Comparison of ENCODE assay signal across 21 cellular contexts in the genomic region with DNA sequence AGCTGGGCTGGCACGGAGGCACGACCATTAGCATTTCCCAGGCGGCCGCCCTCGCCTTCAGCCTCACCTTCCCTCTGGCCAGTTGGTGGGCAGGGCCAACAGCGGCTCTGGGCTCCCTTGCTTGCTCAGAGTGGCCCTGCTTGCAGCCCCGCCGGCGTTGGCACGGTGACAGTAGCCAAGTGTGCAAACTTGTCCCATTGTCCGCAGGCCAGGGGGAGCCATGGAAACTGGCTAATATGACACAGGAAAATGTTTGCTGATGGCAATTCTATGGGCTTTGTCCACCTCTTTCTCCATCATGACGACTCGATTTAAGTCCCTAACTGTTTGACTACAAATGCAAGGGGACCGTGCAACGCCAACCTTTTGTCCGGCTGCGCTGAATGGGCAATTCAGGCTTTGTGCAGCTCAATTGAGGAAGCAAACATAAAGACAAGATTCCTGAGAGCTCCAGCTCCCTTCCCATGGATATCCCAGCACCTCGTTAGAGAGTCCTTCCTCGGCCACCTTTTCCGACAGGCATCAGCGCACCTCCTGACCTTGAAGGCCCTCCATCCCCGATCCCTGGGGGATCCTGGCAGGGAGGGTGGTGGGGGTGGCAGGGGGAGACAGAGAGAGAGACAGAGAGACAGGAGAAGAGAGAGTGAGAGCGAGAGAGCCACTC. TPM values are rescaled to one million over a fixed set of nuclear protein-coding genes. Genes with fewer than 3 reads are reported as not detected.
DNase-seq lines count a peak whose midpoint lies in the region; ATAC-seq and TF ChIP-seq lines count a peak whose summit lies in the region.
"Had no signal": no experiment of that assay in that cellular context is flagged by ENCODE, and none has a peak within 500 bp of the region (broad histone marks: within the 10 kb centered on the region; RNA-seq: fewer than 3 reads in every experiment).

No MANE protein-coding gene starts in this region.

- no peaks in the 10 kb centered on the region for H3K36me3 ChIP-seq in PC-3 (ENCODE audit: low read depth, low read length)
- H3K36me3 ChIP-seq: neutrophil, SJCRH30, suprapubic skin had no signal

- H3K4me3 ChIP-seq in PC-3 (ENCODE audit: low read length), result no peak overlapping the region
- H3K4me3 ChIP-seq: coronary artery, SJCRH30, suprapubic skin had no signal

- H3K27me3 ChIP-seq in PC-3 (ENCODE audit: low read length), result peaks cover 11% of the 10 kb centered on the region
- H3K27me3 ChIP-seq: neutrophil, SJCRH30 had no signal

- H3K9me3 ChIP-seq in PC-3 (ENCODE audit: low read length), result no peaks in the 10 kb centered on the region
- H3K9me3 ChIP-seq: neutrophil, SJCRH30, suprapubic skin had no signal

- no peak for TF ChIP-seq CTCF in PC-3 (conservative IDR thresholded peaks at IDR 0.05; ENCODE audit: low read depth, low read length)

- H3K9ac ChIP-seq in PC-3 (ENCODE audit: low read length), result no peak overlapping the region
- H3K9ac ChIP-seq: KMS-11 had no signal

- no peaks in the 10 kb centered on the region for H3K4me1 ChIP-seq in PC-3 (ENCODE audit: insufficient read depth, low read length)
- H3K4me1 ChIP-seq: SJCRH30, suprapubic skin had no signal

- DNase-seq in NCI-H1092 (lab: John Stamatoyannopoulos, UW) (peak; percentile 73), NCI-H748 (lab: John Stamatoyannopoulos, UW; ENCODE audit: unreplicated experiment) (peak; percentile 99), hippocampal formation (lab: John Stamatoyannopoulos, UW) (peak; percentile 18 to 60), pons (ENCODE audit: low spot score) (peak; percentile 43), NCI-H2107 treated with DMSO at 0.1 percent for 48 hours (lab: John Stamatoyannopoulos, UW; ENCODE audit: unreplicated experiment) (no peak), PC-3 (no peak), NOMO-1 (lab: John Stamatoyannopoulos, UW; ENCODE audit: unreplicated experiment in 2 of 2) (no peak)
- DNase-seq in activated T-cell treated with anti-CD3 and anti-CD28 coated beads, Interleukin-2, amount 50 U/mL, for 48 hours, result no peak
- DNase-seq: activated CD8-positive, alpha-beta memory T cell treated with anti-CD3 and anti-CD28 coated beads, Interleukin-2, amount 10 ng/mL, durations not matched to agents 7 days and 5 days; activated naive CD4-positive, alpha-beta T cell treated with Interleukin-2 at 50 U/mL for 16 hours; glutamatergic neuron; H9; mesendoderm; NCI-H2171; SJCRH30 had no signal

- no peaks in the 10 kb centered on the region for H3K79me2 ChIP-seq in PC-3 (ENCODE audit: low read length)

- no peak overlapping the region for H3K27ac ChIP-seq in PC-3 (ENCODE audit: low read length)
- H3K27ac ChIP-seq: coronary artery, KMS-11, neutrophil, SJCRH30, suprapubic skin had no signal

- H3K4me2 ChIP-seq in PC-3 (ENCODE audit: low read length), result no peak overlapping the region
- H3K4me2 ChIP-seq: KMS-11 had no signal

- no peak for ATAC-seq in PC-3
- ATAC-seq: activated CD8-positive, alpha-beta memory T cell treated with anti-CD3 and anti-CD28 coated beads, Interleukin-2, amount 10 ng/mL, durations not matched to agents 7 days and 5 days; sciatic nerve had no signal

- H3K9me2 ChIP-seq in PC-3 (replicated peaks; ENCODE audit: low read length), result no peaks in the 10 kb centered on the region

- CTCF ChIA-PET in PC-3 (lab: Charles Lee), result no interaction called here

- POLR2A ChIA-PET in PC-3 (lab: Charles Lee; ENCODE audit: unreplicated experiment), result no interaction called here

- intact Hi-C loops in PC-3 (cut with micrococcal nuclease), result no loop called here

- H2AFZ ChIP-seq in PC-3 (ENCODE audit: low read length), result no peak overlapping the region

- H3F3A ChIP-seq in PC-3 (ENCODE audit: low read length, unreplicated experiment), result no peaks in the 10 kb centered on the region

- no peaks in the 10 kb centered on the region for H4K20me1 ChIP-seq in PC-3 (ENCODE audit: low read length)

- BruUV-seq in PC-3 (replicated peaks; lab: Mats Ljungman, UMichigan), result no TSS peak

RNA-seq across cellular contexts. Expression of a gene that starts 0.8 kb away (rescaled TPM):
- not detected in 2 replicates for total RNA-seq in PC-3 (2014; rRNA removed)
- total RNA-seq: activated CD8-positive, alpha-beta memory T cell treated with anti-CD3 and anti-CD28 coated beads, Interleukin-2, amount 10 ng/mL, durations not matched to agents 7 days and 5 days; H9; sciatic nerve; SJCRH30; suprapubic skin; T-helper 2 cell treated with Interferon-gamma antibody and Interleukin-4, amounts not matched to agents 100 ng/mL and 5 ng/mL, for 36 hours had no signal

RNA-seq across cellular contexts. Expression of a gene that starts 50.0 kb away (rescaled TPM):
- 0.12 and 0.22 TPM in 2 replicates for total RNA-seq in PC-3 (2014; rRNA removed)

Comparison
In these comparisons a context has a peak if more than half of its experiments do, and no peak if none do; other contexts are left out.
1. DNase-seq: peak in NCI-H1092 (single experiment), NCI-H748 (single experiment), hippocampal formation (2 of 2) and pons (single experiment); none in activated T-cell treated with anti-CD3 and anti-CD28 coated beads, Interleukin-2, amount 50 U/mL, for 48 hours (0 of 2), NCI-H2107 treated with DMSO at 0.1 percent for 48 hours (single experiment), PC-3 (single experiment) and NOMO-1 (0 of 2).